Comparison of ENCODE assay signal across 24 cellular contexts in the genomic region with DNA sequence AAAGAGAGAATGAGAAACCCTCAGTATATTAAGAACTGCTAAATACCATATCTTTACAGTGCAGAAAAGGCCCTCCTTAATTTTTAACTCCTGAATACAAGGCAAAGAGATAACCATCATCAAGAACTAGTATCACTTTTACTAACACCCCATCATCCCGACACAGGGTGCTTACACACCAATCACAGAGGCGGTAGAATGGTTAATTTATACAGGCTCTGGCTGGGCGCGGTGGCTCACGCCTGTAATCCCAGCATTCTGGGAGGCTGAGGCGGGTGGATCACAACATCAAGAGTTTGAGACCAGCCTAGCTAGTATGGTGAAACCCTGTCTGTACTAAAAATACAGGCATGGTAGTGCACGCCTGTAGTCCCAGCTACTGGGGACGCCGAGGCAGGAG. TPM values are rescaled to one million over a fixed set of nuclear protein-coding genes. Genes with fewer than 3 reads are reported as not detected.
DNase-seq lines count a peak whose midpoint lies in the region; ATAC-seq and TF ChIP-seq lines count a peak whose summit lies in the region.
"Had no signal": no experiment of that assay in that cellular context is flagged by ENCODE, and none has a peak within 500 bp of the region (broad histone marks: within the 10 kb centered on the region; RNA-seq: fewer than 3 reads in every experiment).

No MANE protein-coding gene starts in this region.

- H3K9me3 ChIP-seq in BLaER1 treated with 17β-estradiol and CSF1 and Interleukin-3, amounts not matched to agents 10 nM and 100 nM (replicated peaks in 1 of 11), result no peaks in the 10 kb centered on the region
- H3K9me3 ChIP-seq in naive thymus-derived CD4-positive, alpha-beta T cell (ENCODE audit: control insufficient read depth in 2 of 3, low read length in 3 of 3), result no peaks in the 10 kb centered on the region
- no peaks in the 10 kb centered on the region for H3K9me3 ChIP-seq in sigmoid colon
- H3K9me3 ChIP-seq: BE2C, body of pancreas, left lung, spleen, vagina had no signal

- H3K36me3 ChIP-seq in BLaER1 treated with 17β-estradiol and CSF1 and Interleukin-3, amounts not matched to agents 10 nM and 100 nM, result peaks cover 40 to 77% (median 69%) of the 10 kb centered on the region in 11 experiments
- H3K36me3 ChIP-seq in naive thymus-derived CD4-positive, alpha-beta T cell (ENCODE audit: control insufficient read depth in 2 of 3, insufficient read depth in 3 of 3, low read length in 3 of 3), result peaks cover 0 to 25% (median 0%) of the 10 kb centered on the region in 3 experiments
- peaks cover 0 to 14% (median 3%) of the 10 kb centered on the region in 4 donors for H3K36me3 ChIP-seq in sigmoid colon

- peak overlapping the region in 1 of 10 experiments; percentile 10; a peak in 2 of 20 replicates for H3K4me3 ChIP-seq in BLaER1 treated with 17β-estradiol and CSF1 and Interleukin-3, amounts not matched to agents 10 nM and 100 nM
- no peak overlapping the region for H3K4me3 ChIP-seq in naive thymus-derived CD4-positive, alpha-beta T cell (ENCODE audit: low read length)
- no peak overlapping the region for H3K4me3 ChIP-seq in sigmoid colon
- H3K4me3 ChIP-seq: body of pancreas, coronary artery, left lung, spleen, vagina had no signal

- H3K27me3 Mint-ChIP-seq in activated CD4-positive, alpha-beta T cell treated with anti-CD3 and anti-CD28 coated beads, Interleukin-2, amount 10 ng/mL, durations not matched to agents 7 days and 5 days, result no peaks in the 10 kb centered on the region
- no peaks in the 10 kb centered on the region for H3K27me3 Mint-ChIP-seq in WTC11 (ENCODE audit: low read depth)
- no peaks in the 10 kb centered on the region for H3K27me3 Mint-ChIP-seq in naive thymus-derived CD4-positive, alpha-beta T cell

- ATAC-seq in WTC11, result no peak
- ATAC-seq in naive thymus-derived CD4-positive, alpha-beta T cell, result no peak
- no peak for ATAC-seq in HG02763 (IDR thresholded peaks at IDR 0.05; ENCODE audit: unreplicated experiment)
- ATAC-seq: body of pancreas, HCT116, left lung had no signal

- TF ChIP-seq CTCF in WTC11 (IDR thresholded peaks at IDR 0.05) (no peak), sigmoid colon (IDR thresholded peaks at IDR 0.05) (no peak)

- peak overlapping the region; percentile 51 for H3K27ac Mint-ChIP-seq in activated CD4-positive, alpha-beta T cell treated with anti-CD3 and anti-CD28 coated beads, Interleukin-2, amount 10 ng/mL, durations not matched to agents 7 days and 5 days
- H3K27ac Mint-ChIP-seq in WTC11, result peak overlapping the region; percentile 69; the same call in 1 of the 2 replicates
- H3K27ac Mint-ChIP-seq in naive thymus-derived CD4-positive, alpha-beta T cell, result peak overlapping the region in 6 of 9 donors; percentile 11 to 76 (median 50)

- no peak for TF ChIP-seq POLR2A in sigmoid colon (IDR thresholded peaks at IDR 0.05)

- H3K9me3 Mint-ChIP-seq in activated CD4-positive, alpha-beta T cell treated with anti-CD3 and anti-CD28 coated beads, Interleukin-2, amount 10 ng/mL, durations not matched to agents 7 days and 5 days, result no peaks in the 10 kb centered on the region
- H3K9me3 Mint-ChIP-seq in WTC11, result no peaks in the 10 kb centered on the region
- no peaks in the 10 kb centered on the region for H3K9me3 Mint-ChIP-seq in naive thymus-derived CD4-positive, alpha-beta T cell

- H4K20me1 ChIP-seq in BLaER1 treated with 17β-estradiol and CSF1 and Interleukin-3, amounts not matched to agents 10 nM and 100 nM, result peaks cover 78 to 90% (median 83%) of the 10 kb centered on the region in 11 experiments

- no peak for DNase-seq in activated CD4-positive, alpha-beta T cell treated with anti-CD3 and anti-CD28 coated beads, Interleukin-2, amount 10 ng/mL, durations not matched to agents 7 days and 5 days
- no peak for DNase-seq in activated CD4-positive, alpha-beta T cell treated with anti-CD3 and anti-CD28 coated beads for 1 hour
- DNase-seq in WTC11 (ENCODE audit: low spot score) (no peak), NCI-H226 (no peak), sigmoid colon (no peak)
- DNase-seq in naive thymus-derived CD4-positive, alpha-beta T cell, result peak in 1 of 9 donors; percentile 20
- DNase-seq: activated CD8-positive, alpha-beta memory T cell treated with anti-CD3 and anti-CD28 coated beads, Interleukin-2, amount 50 U/mL, for 4 hours; BE2C; body of pancreas; DMS 273 treated with DMSO at 0.1 percent for 48 hours; head of caudate nucleus; KG1; left lung; NCI-H1694 treated with DMSO at 0.1 percent for 48 hours; NCI-H748 treated with DMSO at 0.1 percent for 48 hours; retina; SIG-M5; spleen; stimulated activated CD8-positive, alpha-beta memory T cell treated with anti-CD3 and anti-CD28 coated beads, Interleukin-4, amount 100 ng/mL, for 48 hours had no signal

- peaks cover 41% of the 10 kb centered on the region for H3K36me3 Mint-ChIP-seq in activated CD4-positive, alpha-beta T cell treated with anti-CD3 and anti-CD28 coated beads, Interleukin-2, amount 10 ng/mL, durations not matched to agents 7 days and 5 days (ENCODE audit: low read depth)
- peaks cover 29% of the 10 kb centered on the region for H3K36me3 Mint-ChIP-seq in WTC11
- peaks cover 4 to 27% (median 8%) of the 10 kb centered on the region in 5 donors for H3K36me3 Mint-ChIP-seq in naive thymus-derived CD4-positive, alpha-beta T cell

- no peak overlapping the region for H3K4me3 Mint-ChIP-seq in activated CD4-positive, alpha-beta T cell treated with anti-CD3 and anti-CD28 coated beads, Interleukin-2, amount 10 ng/mL, durations not matched to agents 7 days and 5 days
- no peak overlapping the region for H3K4me3 Mint-ChIP-seq in WTC11
- H3K4me3 Mint-ChIP-seq in naive thymus-derived CD4-positive, alpha-beta T cell, result peak overlapping the region in 8 of 10 donors; percentile 25 to 59 (median 42)

- H3K4me2 ChIP-seq in BLaER1 treated with 17β-estradiol and CSF1 and Interleukin-3, amounts not matched to agents 10 nM and 100 nM, result peak overlapping the region; percentile 24 to 96 (median 91); a peak in 19 of 22 replicates

- POLR2A ChIA-PET in activated CD4-positive, alpha-beta T cell treated with anti-CD3 and anti-CD28 coated beads, Interleukin-2, amount 10 ng/mL, durations not matched to agents 7 days and 5 days (lab: Charles Lee), result no interaction called here
- POLR2A ChIA-PET in WTC11 (lab: Charles Lee), result no interaction called here
- POLR2A ChIA-PET in naive thymus-derived CD4-positive, alpha-beta T cell (lab: Charles Lee), result interaction anchor here (0.7 to 1.2 kb wide), 3 partner anchors 14 to 356 kb away, joined by 3 to 5 read pairs (median 4); no protein-coding TSS in a partner anchor

- no peak overlapping the region for H3K27ac ChIP-seq in BLaER1 treated with 17β-estradiol and CSF1 and Interleukin-3, amounts not matched to agents 10 nM and 100 nM
- H3K27ac ChIP-seq in naive thymus-derived CD4-positive, alpha-beta T cell (ENCODE audit: low read depth, low read length), result no peak overlapping the region
- H3K27ac ChIP-seq in sigmoid colon, result no peak overlapping the region
- H3K27ac ChIP-seq: body of pancreas, coronary artery, left lung, vagina had no signal

- no peak for TF ChIP-seq EP300 in sigmoid colon (IDR thresholded peaks at IDR 0.05)

- H3K4me1 Mint-ChIP-seq in activated CD4-positive, alpha-beta T cell treated with anti-CD3 and anti-CD28 coated beads, Interleukin-2, amount 10 ng/mL, durations not matched to agents 7 days and 5 days, result peaks cover 82% of the 10 kb centered on the region
- peaks cover 26% of the 10 kb centered on the region for H3K4me1 Mint-ChIP-seq in WTC11
- peaks cover 58 to 87% (median 74%) of the 10 kb centered on the region in 7 donors for H3K4me1 Mint-ChIP-seq in naive thymus-derived CD4-positive, alpha-beta T cell

- WGBS in sigmoid colon, 2 donors, result 89 to 93% methylated on average over 9 of the region's 9 CpGs

- H3K9ac ChIP-seq in BLaER1 treated with 17β-estradiol and CSF1 and Interleukin-3, amounts not matched to agents 10 nM and 100 nM, result peak overlapping the region in 2 of 11 experiments; percentile 17 to 93; a peak in 2 of 22 replicates

- no peaks in the 10 kb centered on the region for H3K27me3 ChIP-seq in BLaER1 treated with 17β-estradiol and CSF1 and Interleukin-3, amounts not matched to agents 10 nM and 100 nM
- no peaks in the 10 kb centered on the region for H3K27me3 ChIP-seq in naive thymus-derived CD4-positive, alpha-beta T cell (ENCODE audit: control insufficient read depth in 2 of 2, insufficient read depth in 2 of 2, low read length in 2 of 2)
- H3K27me3 ChIP-seq in sigmoid colon, result no peaks in the 10 kb centered on the region
- H3K27me3 ChIP-seq: BE2C, body of pancreas, left lung, spleen, vagina had no signal

- CTCF ChIA-PET in activated CD4-positive, alpha-beta T cell treated with anti-CD3 and anti-CD28 coated beads, Interleukin-2, amount 10 ng/mL, durations not matched to agents 7 days and 5 days (lab: Charles Lee), result no interaction called here
- CTCF ChIA-PET in WTC11 (lab: Charles Lee), result interaction anchor here (1.0 to 1.1 kb wide), 2 partner anchors 13 to 17 kb away, joined by 3 read pairs; no protein-coding TSS in a partner anchor
- CTCF ChIA-PET in naive thymus-derived CD4-positive, alpha-beta T cell (lab: Charles Lee), result interaction anchor here (0.8 kb wide), 1 partner anchor 13 kb away, joined by 4 read pairs; no protein-coding TSS in a partner anchor

- intact Hi-C loops in naive thymus-derived CD4-positive, alpha-beta T cell (cut with micrococcal nuclease), result no loop called here
- intact Hi-C loops in sigmoid colon (cut with DNase I), result loop anchor here (10.0 kb wide), 1 partner anchor 353 kb away; the partner anchor contains the start of gene NOL11

- H3K4me1 ChIP-seq in BLaER1 treated with 17β-estradiol and CSF1 and Interleukin-3, amounts not matched to agents 10 nM and 100 nM, result peaks cover 66 to 87% (median 74%) of the 10 kb centered on the region in 10 experiments
- H3K4me1 ChIP-seq in naive thymus-derived CD4-positive, alpha-beta T cell (ENCODE audit: control insufficient read depth in 2 of 2, insufficient read depth in 2 of 2, low read length in 2 of 2), result peaks cover 42 to 48% of the 10 kb centered on the region in 2 donors
- H3K4me1 ChIP-seq in sigmoid colon, result peaks cover 0 to 70% (median 58%) of the 10 kb centered on the region in 4 donors
- H3K4me1 ChIP-seq: BE2C had no signal

RNA-seq across cellular contexts. Expression of gene PSMD12, which starts 4.2 kb away (rescaled TPM):
- total RNA-seq in activated CD4-positive, alpha-beta T cell treated with anti-CD3 and anti-CD28 coated beads, Interleukin-2, amount 10 ng/mL, durations not matched to agents 7 days and 5 days, result 10 to 100 TPM; 42.4 to 47.5 TPM
- total RNA-seq in WTC11 (2021), result 58.9 to 66.9 TPM (median 59.0 TPM) in 3 replicates
- 10 to 100 TPM; 35.8 to 54.4 (median 40.5) TPM for total RNA-seq in naive thymus-derived CD4-positive, alpha-beta T cell
- polyA plus RNA-seq in naive thymus-derived CD4-positive, alpha-beta T cell, result 10 to 100 TPM; 30.4 to 37.1 TPM
- 10 to 100 TPM; 30.0 to 38.9 (median 33.0) TPM for total RNA-seq in sigmoid colon
- 10 to 100 TPM; 11.4 to 21.1 (median 15.7) TPM for polyA plus RNA-seq in sigmoid colon

RNA-seq across cellular contexts. Expression of gene PITPNC1, which starts 14.9 kb away (rescaled TPM):
- total RNA-seq in activated CD4-positive, alpha-beta T cell treated with anti-CD3 and anti-CD28 coated beads, Interleukin-2, amount 10 ng/mL, durations not matched to agents 7 days and 5 days, result 10 to 100 TPM; 57.0 to 67.1 TPM
- total RNA-seq in WTC11 (2021) (36.9 to 42.0 TPM (median 39.8 TPM) in 3 replicates), sigmoid colon (10 to 100 TPM in 1 of 4 donors, 1 to 10 TPM in 3; 3.6 to 14.7 (median 7.8) TPM)
- total RNA-seq in naive thymus-derived CD4-positive, alpha-beta T cell, result 100 to 1,000 TPM in 2 of 5 experiments, 10 to 100 TPM in 3; 53.1 to 108 (median 99.6) TPM
- polyA plus RNA-seq in naive thymus-derived CD4-positive, alpha-beta T cell, result 100 to 1,000 TPM; 117 to 148 TPM
- polyA plus RNA-seq in sigmoid colon, result 10 to 100 TPM in 1 of 3 donors, 1 to 10 TPM in 2; 3.0 to 15.7 (median 5.3) TPM

Comparison
In these comparisons a context has a peak if more than half of its experiments do, and no peak if none do; other contexts are left out.
1. H3K4me3 Mint-ChIP-seq: peak in naive thymus-derived CD4-positive, alpha-beta T cell (8 of 10); none in activated CD4-positive, alpha-beta T cell treated with anti-CD3 and anti-CD28 coated beads, Interleukin-2, amount 10 ng/mL, durations not matched to agents 7 days and 5 days (single experiment) and WTC11 (single experiment).
2. Peak in every context shown above with its lines, with median percentiles within 50 percentile points of each other: H3K27ac Mint-ChIP-seq.